Comparison of ENCODE assay signal across 8 cellular contexts in the genomic region with DNA sequence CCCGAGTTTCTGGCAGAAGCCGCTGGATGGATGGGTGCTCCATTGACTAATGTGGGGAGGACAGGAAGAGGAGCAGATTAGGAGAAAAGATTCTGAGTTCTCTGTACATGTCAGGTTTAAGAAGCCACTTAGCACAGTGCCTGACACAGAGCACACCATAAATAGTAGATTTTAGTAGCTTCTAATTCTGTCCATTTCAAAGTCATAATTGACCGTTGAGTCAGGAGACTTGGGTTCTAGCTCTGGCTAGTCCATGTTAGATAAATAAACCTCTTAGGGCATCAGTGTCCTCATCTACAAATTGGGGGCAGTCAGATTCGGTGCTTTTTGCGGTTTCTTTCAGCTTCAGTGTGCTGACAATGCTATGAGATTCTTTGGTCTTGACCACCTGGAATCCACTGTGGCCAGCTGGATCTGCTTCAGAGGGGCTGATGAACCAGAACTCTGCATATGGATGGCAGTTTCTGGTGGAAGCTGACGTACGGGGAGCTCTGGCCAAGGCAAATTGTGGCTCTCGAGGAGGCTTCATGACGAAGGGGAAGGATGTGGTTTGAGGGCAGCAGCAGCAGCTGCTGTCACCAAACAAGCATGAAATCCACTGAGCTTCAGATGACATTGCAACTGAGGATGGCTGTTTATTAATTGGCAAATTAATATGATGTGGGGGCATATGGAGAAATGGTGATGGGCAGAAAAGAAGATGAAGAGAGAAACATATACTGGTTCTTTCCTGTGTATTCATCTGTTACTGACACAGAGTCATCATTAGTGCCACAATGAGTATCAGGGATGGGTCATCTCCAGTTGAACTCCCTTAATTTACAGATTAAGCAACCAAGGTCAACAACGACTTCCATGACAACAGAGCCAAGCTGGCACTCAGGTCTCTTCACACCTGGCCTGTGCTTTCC.
A peak's percentile ranks its signal among the peaks of the same experiment; 100 is the strongest.
DNase-seq lines count a peak whose midpoint lies in the region; ATAC-seq and TF ChIP-seq lines count a peak whose summit lies in the region.

No MANE protein-coding gene starts in this region.

- H2BK120ac ChIP-seq in trophoblast cell (ENCODE audit: insufficient read depth, low read length, poor library complexity), result no peak overlapping the region

- H3K36me3 Mint-ChIP-seq in activated naive CD4-positive, alpha-beta T cell treated with anti-CD3 and anti-CD28 coated beads, Interleukin-2, amount 10 ng/mL, durations not matched to agents 7 days and 5 days, result peaks cover 7% of the 10 kb centered on the region

- peak overlapping the region; percentile 53 for H3K4me3 Mint-ChIP-seq in activated naive CD4-positive, alpha-beta T cell treated with anti-CD3 and anti-CD28 coated beads, Interleukin-2, amount 10 ng/mL, durations not matched to agents 7 days and 5 days

- no peaks in the 10 kb centered on the region for H3K79me2 ChIP-seq in trophoblast cell (ENCODE audit: control insufficient read depth, insufficient read depth, low read length, poor library complexity)

- H3K27ac ChIP-seq in trophoblast cell (ENCODE audit: low read depth, low read length), result no peak overlapping the region

- no peaks in the 10 kb centered on the region for H3K9me3 ChIP-seq in trophoblast cell (ENCODE audit: insufficient read depth, low read depth, low read length)

- no peak overlapping the region for H2AFZ ChIP-seq in trophoblast cell (ENCODE audit: insufficient read depth, low read length, poor library complexity)

- H3K27me3 Mint-ChIP-seq in activated naive CD4-positive, alpha-beta T cell treated with anti-CD3 and anti-CD28 coated beads, Interleukin-2, amount 10 ng/mL, durations not matched to agents 7 days and 5 days, result peaks cover 3% of the 10 kb centered on the region

- H2AK5ac ChIP-seq in trophoblast cell (ENCODE audit: low read length), result no peak overlapping the region

- H3K14ac ChIP-seq in trophoblast cell (ENCODE audit: low read length), result no peak overlapping the region

- H4K8ac ChIP-seq in trophoblast cell (ENCODE audit: low read depth, low read length), result no peak overlapping the region

- H3K4me2 ChIP-seq in trophoblast cell (ENCODE audit: low read length), result no peak overlapping the region

- CTCF ChIA-PET in activated naive CD4-positive, alpha-beta T cell treated with anti-CD3 and anti-CD28 coated beads, Interleukin-2, amount 10 ng/mL, durations not matched to agents 7 days and 5 days (lab: Charles Lee), result interaction anchor here (0.7 to 1.8 kb wide), 3 partner anchors 12 to 40 kb away, joined by 3 to 10 read pairs (median 4); no protein-coding TSS in a partner anchor

- intact Hi-C loops in posterior vena cava (cut with DNase I), result no loop called here

- TF ChIP-seq CTCF in AG09309 (IDR thresholded peaks at IDR 0.05; ENCODE audit: control insufficient read depth, insufficient read depth, low read depth, low read length, missing control alignments), result no peak

- no peak overlapping the region for H3K18ac ChIP-seq in trophoblast cell (ENCODE audit: low read length)

- no peaks in the 10 kb centered on the region for H3K9me3 Mint-ChIP-seq in activated naive CD4-positive, alpha-beta T cell treated with anti-CD3 and anti-CD28 coated beads, Interleukin-2, amount 10 ng/mL, durations not matched to agents 7 days and 5 days

- no CpG with 5 or more reads among the region's 10 CpGs for WGBS in trophoblast cell (ENCODE audit: extremely low coverage, insufficient coverage, insufficient read length)

- ATAC-seq in GM19025 (IDR thresholded peaks at IDR 0.05; ENCODE audit: low read depth, unreplicated experiment) (peak; percentile 93), HG03196 (IDR thresholded peaks at IDR 0.05; ENCODE audit: unreplicated experiment) (peak; percentile 86)

- no peaks in the 10 kb centered on the region for H3K27me3 ChIP-seq in trophoblast cell (ENCODE audit: insufficient read depth, low read length)

- H3K4me3 ChIP-seq in AG09309 (ENCODE audit: control insufficient read depth, low read depth, low read length) (no peak overlapping the region), trophoblast cell (ENCODE audit: low read depth, low read length) (no peak overlapping the region)

- H2BK12ac ChIP-seq in trophoblast cell (ENCODE audit: low read length), result no peak overlapping the region

- H4K12ac ChIP-seq in trophoblast cell (ENCODE audit: low read depth, low read length), result no peak overlapping the region

- no peak overlapping the region for H3K23ac ChIP-seq in trophoblast cell (ENCODE audit: low read length)

- no peaks in the 10 kb centered on the region for H3K36me3 ChIP-seq in trophoblast cell (ENCODE audit: control insufficient read depth in 1 of 2, insufficient read depth in 2 of 2, low read length in 2 of 2)

- H2BK5ac ChIP-seq in trophoblast cell (ENCODE audit: low read depth, low read length, poor library complexity), result no peak overlapping the region

- H3K9ac ChIP-seq in trophoblast cell (ENCODE audit: low read length), result no peak overlapping the region

- DNase-seq in AG09309 (ENCODE audit: low read depth), result peak; percentile 75
- peak; percentile 80 to 90 for DNase-seq in SHP77 (lab: John Stamatoyannopoulos, UW)
- peak; percentile 86 for DNase-seq in activated naive CD4-positive, alpha-beta T cell treated with anti-CD3 and anti-CD28 coated beads, Interleukin-2, amount 10 ng/mL, durations not matched to agents 7 days and 5 days
- DNase-seq in trophoblast cell, result no peak
- no peak for DNase-seq in pons (ENCODE audit: low spot score)
- DNase-seq in posterior vena cava (ENCODE audit: low spot score), result no peak

- peaks cover 47% of the 10 kb centered on the region for H3K4me1 Mint-ChIP-seq in activated naive CD4-positive, alpha-beta T cell treated with anti-CD3 and anti-CD28 coated beads, Interleukin-2, amount 10 ng/mL, durations not matched to agents 7 days and 5 days

- no peak overlapping the region for H3K4ac ChIP-seq in trophoblast cell (ENCODE audit: low read depth, low read length)

- peaks cover 13 to 17% of the 10 kb centered on the region in 2 experiments for H3K4me1 ChIP-seq in trophoblast cell (ENCODE audit: control insufficient read depth in 1 of 2, insufficient read depth in 2 of 2, low read length in 2 of 2)

- peaks cover 6% of the 10 kb centered on the region for H3K79me1 ChIP-seq in trophoblast cell (ENCODE audit: low read length)

- H4K91ac ChIP-seq in trophoblast cell (ENCODE audit: low read depth, low read length), result peak overlapping the region; percentile 2

- peak overlapping the region; percentile 91 for H3K27ac Mint-ChIP-seq in activated naive CD4-positive, alpha-beta T cell treated with anti-CD3 and anti-CD28 coated beads, Interleukin-2, amount 10 ng/mL, durations not matched to agents 7 days and 5 days

Comparison
In these comparisons a context has a peak if more than half of its experiments do, and no peak if none do; other contexts are left out.
1. DNase-seq: peak in AG09309 (single experiment), SHP77 (2 of 2) and activated naive CD4-positive, alpha-beta T cell treated with anti-CD3 and anti-CD28 coated beads, Interleukin-2, amount 10 ng/mL, durations not matched to agents 7 days and 5 days (single experiment); none in trophoblast cell (0 of 2), pons (single experiment) and posterior vena cava (single experiment).